ENCODE assay signal across 30 cellular contexts in the genomic region with DNA sequence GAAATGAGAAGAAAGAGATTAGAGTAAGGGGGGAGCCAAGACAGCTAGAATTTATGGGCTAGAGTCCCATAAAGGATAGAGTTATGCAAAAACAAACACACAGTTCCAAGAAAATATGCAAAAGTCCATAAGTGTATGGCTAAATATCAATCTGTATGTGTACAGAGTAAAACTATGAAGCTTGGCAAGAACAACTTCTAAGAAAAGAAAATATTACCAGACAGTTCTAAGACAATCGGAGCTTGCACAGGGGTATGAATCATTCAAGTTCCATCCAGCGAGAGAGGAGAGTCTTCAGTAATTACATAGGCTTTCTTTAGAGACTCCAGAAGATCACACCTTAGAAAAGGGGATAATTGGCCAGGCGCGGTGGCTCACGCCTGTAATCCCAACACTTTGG. TPM values are rescaled to one million over a fixed set of nuclear protein-coding genes. Genes with fewer than 3 reads are reported as not detected.
DNase-seq lines count a peak whose midpoint lies in the region; ATAC-seq, FAIRE-seq and TF ChIP-seq lines count a peak whose summit lies in the region.
"Had no signal": no experiment of that assay in that cellular context is flagged by ENCODE, and none has a peak within 500 bp of the region (broad histone marks: within the 10 kb centered on the region; RNA-seq: fewer than 3 reads in every experiment).

No MANE protein-coding gene starts in this region.

- H3K79me2 ChIP-seq in SK-N-SH (ENCODE audit: insufficient read depth) = no peaks in the 10 kb centered on the region

- no peak overlapping the region for H3K27ac ChIP-seq in SK-N-SH (ENCODE audit: low read depth in 2 of 2, low read length in 1 of 2)
- H3K27ac ChIP-seq: adrenal gland, cardiac muscle cell, PC-9, testis had no signal

- WGBS in SK-N-SH (ENCODE audit: low lambda C conversion rate) = 81% methylated on average over 5 of the region's 5 CpGs

- H2AFZ ChIP-seq in SK-N-SH (ENCODE audit: low read depth) = no peak overlapping the region; the same call in 1 of the 2 replicates
- H2AFZ ChIP-seq: PC-9 had no signal

- H3F3A ChIP-seq in SK-N-SH (replicated peaks; ENCODE audit: insufficient read depth) = peaks cover 8% of the 10 kb centered on the region

- POLR2A ChIA-PET in AG04449 (lab: Yijun Ruan, JAX) (no interaction called here), SK-N-SH (lab: Yijun Ruan, JAX) (no interaction called here)

- DNase-seq in AG04449 (ENCODE audit: low read depth, low spot score) (peak; percentile 47), SK-N-SH (no peak), choroid plexus epithelial cell (ENCODE audit: low read depth) (peak; percentile 81), foreskin fibroblast (peak; percentile 36 to 71), GM19239 (ENCODE audit: insufficient read length, low spot score) (no peak), NK-92 (lab: John Stamatoyannopoulos, UW; ENCODE audit: unreplicated experiment) (no peak)
- no peak for DNase-seq in stimulated activated naive CD4-positive, alpha-beta T cell treated with Interleukin-2 at 50 U/mL for 16 hours (lab: John Stamatoyannopoulos, UW)
- DNase-seq: 8988T; activated CD4-positive, alpha-beta T cell treated with anti-CD3 and anti-CD28 coated beads, Interleukin-2, amount 50 U/mL, for 48 hours; activated CD4-positive, CD25-positive, alpha-beta regulatory T cell treated with anti-CD3 and anti-CD28 coated beads, Interleukin-2, amount 50 U/mL, for 72 hours; activated naive CD4-positive, alpha-beta T cell treated with anti-CD3 and anti-CD28 coated beads for 36 hours; adrenal gland; CD4-positive, alpha-beta memory T cell; NCI-H146; NCI-H2107; NCI-H524; nephron progenitor cell; NK-92 treated with Interleukin-12 subunit alpha and Interleukin-12 subunit beta, amount 100 ng/mL, for 24 hours; PC-9; small intestine; stimulated activated naive CD4-positive, alpha-beta T cell; T-helper 2 cell; testis had no signal

- H3K4me3 ChIP-seq in AG04449 (ENCODE audit: low read depth, low read length) (no peak overlapping the region), SK-N-SH (ENCODE audit: low read depth in 2 of 2, low read length in 1 of 2) (no peak overlapping the region), choroid plexus epithelial cell (ENCODE audit: low read depth, low read length) (no peak overlapping the region), foreskin fibroblast (ENCODE audit: low read depth in 1 of 2, low read length in 2 of 2) (no peak overlapping the region)
- H3K4me3 ChIP-seq: adrenal gland, cardiac muscle cell, GM12878, PC-9, testis had no signal

- peak overlapping the region; percentile 21; the same call in 1 of the 2 replicates for H3K4me2 ChIP-seq in SK-N-SH
- H3K4me2 ChIP-seq: PC-9 had no signal

- TF ChIP-seq CTCF in AG04449 (IDR thresholded peaks at IDR 0.05; ENCODE audit: insufficient read depth, low read length, missing control alignments) = no peak
- no peak for TF ChIP-seq CTCF in SK-N-SH (IDR thresholded peaks at IDR 0.05)
- TF ChIP-seq CTCF in choroid plexus epithelial cell (conservative IDR thresholded peaks at IDR 0.05; ENCODE audit: low read depth, low read length) = no peak
- no peak for TF ChIP-seq CTCF in foreskin fibroblast (IDR thresholded peaks at IDR 0.05; ENCODE audit: low read depth, low read length)

- ATAC-seq in GM19395 (IDR thresholded peaks at IDR 0.05; ENCODE audit: unreplicated experiment) = no peak
- ATAC-seq: GM12878, left lobe of liver, Right ventricle myocardium inferior had no signal

- no peak for TF ChIP-seq EP300 in SK-N-SH (IDR thresholded peaks at IDR 0.05; ENCODE audit: borderline replicate concordance in 1 of 2, low read depth in 1 of 2, low read length in 1 of 2)

- H3K4me1 ChIP-seq in SK-N-SH (ENCODE audit: control insufficient read depth in 1 of 2, insufficient read depth in 2 of 2, low read depth in 1 of 2, low read length in 1 of 2) = no peaks in the 10 kb centered on the region
- H3K4me1 ChIP-seq: adrenal gland, testis had no signal

- H3K36me3 ChIP-seq in SK-N-SH (replicated peaks in 1 of 2; ENCODE audit: control insufficient read depth in 1 of 2, insufficient read depth in 2 of 2, low read length in 1 of 2) = no peaks in the 10 kb centered on the region
- H3K36me3 ChIP-seq: adrenal gland, cardiac muscle cell had no signal

- TF ChIP-seq RAD21 in SK-N-SH (IDR thresholded peaks at IDR 0.05; ENCODE audit: low read length) = no peak

- no peaks in the 10 kb centered on the region for H3K9me2 ChIP-seq in SK-N-SH

- no peaks in the 10 kb centered on the region for H4K20me1 ChIP-seq in SK-N-SH (ENCODE audit: insufficient read depth)

- no peak for FAIRE-seq in GM19239 (lab: Jason Lieb, UNC)
- FAIRE-seq: GM12878, H54, small intestine had no signal

- no peaks in the 10 kb centered on the region for H3K27me3 ChIP-seq in SK-N-SH (ENCODE audit: insufficient read depth)
- H3K27me3 ChIP-seq: adrenal gland, cardiac muscle cell, testis had no signal

- H3K9ac ChIP-seq in SK-N-SH = no peak overlapping the region

- CTCF ChIA-PET in AG04449 (lab: Yijun Ruan, JAX) = interaction anchor here (2.2 kb wide), 1 partner anchor 10 kb away, joined by 5 read pairs; no protein-coding TSS in a partner anchor
- CTCF ChIA-PET in SK-N-SH (lab: Yijun Ruan, JAX) = interaction anchor here (0.8 kb wide), 1 partner anchor 28 kb away, joined by 3 read pairs; no protein-coding TSS in a partner anchor

- peaks cover 13% of the 10 kb centered on the region; the same call in 1 of the 2 replicates for H3K9me3 ChIP-seq in SK-N-SH
- H3K9me3 ChIP-seq: testis had no signal

TF ChIP-seq in SK-N-SH, 30 proteins besides CTCF, POLR2A, EP300 and RAD21:
- TF ChIP-seq MEF2A (IDR thresholded peaks at IDR 0.05; ENCODE audit: borderline replicate concordance, low read depth) = no peak
- TF ChIP-seq TCF12 (IDR thresholded peaks at IDR 0.05) = peak; percentile 28; the same call in 1 of the 2 replicates
- TF ChIP-seq FOSL2 (IDR thresholded peaks at IDR 0.05; ENCODE audit: borderline replicate concordance, low read depth) = peak; percentile 18; the same call in 1 of the 2 replicates

RNA-seq across cellular contexts. Expression of gene GDPD4, which starts 41.8 kb away (rescaled TPM):
- not detected in 2 replicates for polyA plus RNA-seq in SK-N-SH (2012; rRNA removed)
- polyA plus RNA-seq in SK-N-SH (2012; cell fraction: cytosol; rRNA removed) = not detected in 2 replicates
- polyA plus RNA-seq in SK-N-SH (2012; cell fraction: nucleus; rRNA removed) = not detected in 2 replicates
- polyA plus RNA-seq: cardiac muscle cell; CD4-positive, alpha-beta memory T cell; GM12878; urinary bladder had no signal

Comparison
In these comparisons a context has a peak if more than half of its experiments do, and no peak if none do; other contexts are left out.
1. DNase-seq: peak in AG04449 (single experiment), choroid plexus epithelial cell (single experiment) and foreskin fibroblast (2 of 2); none in SK-N-SH (single experiment), stimulated activated naive CD4-positive, alpha-beta T cell treated with Interleukin-2 at 50 U/mL for 16 hours (single experiment), GM19239 (single experiment) and NK-92 (single experiment).